In genomic region chr22:22520667-22521602, GRCh38 we compare ENCODE assay signal across 2 cellular contexts.
TF ChIP-seq lines count a peak whose summit lies in the region.

No MANE protein-coding gene starts in this region.

TF ChIP-seq in IMR-90, 13 proteins besides CTCF, POLR2A, EP300 and RAD21:
- TF ChIP-seq RCOR1 (IDR thresholded peaks at IDR 0.05; ENCODE audit: insufficient replicate concordance, low read length) (no peak), MAFK (IDR thresholded peaks at IDR 0.05; ENCODE audit: low read depth, low read length) (no peak), BHLHE40 (IDR thresholded peaks at IDR 0.05; ENCODE audit: low read depth, low read length) (no peak), RFX5 (IDR thresholded peaks at IDR 0.05; ENCODE audit: low read depth, low read length) (no peak), NFE2L2 (IDR thresholded peaks at IDR 0.05; ENCODE audit: low read depth, low read length) (no peak), CEBPB (IDR thresholded peaks at IDR 0.05; ENCODE audit: low read depth, low read length) (no peak), FOS (IDR thresholded peaks at IDR 0.05; ENCODE audit: low read depth, low read length) (no peak), MAZ (IDR thresholded peaks at IDR 0.05; ENCODE audit: borderline replicate concordance, low read depth, low read length) (no peak), CHD1 (IDR thresholded peaks at IDR 0.05; ENCODE audit: low read depth, low read length) (no peak), MXI1 (IDR thresholded peaks at IDR 0.05; ENCODE audit: borderline replicate concordance, low read depth, low read length) (no peak)
- TF ChIP-seq, protein P1, sequence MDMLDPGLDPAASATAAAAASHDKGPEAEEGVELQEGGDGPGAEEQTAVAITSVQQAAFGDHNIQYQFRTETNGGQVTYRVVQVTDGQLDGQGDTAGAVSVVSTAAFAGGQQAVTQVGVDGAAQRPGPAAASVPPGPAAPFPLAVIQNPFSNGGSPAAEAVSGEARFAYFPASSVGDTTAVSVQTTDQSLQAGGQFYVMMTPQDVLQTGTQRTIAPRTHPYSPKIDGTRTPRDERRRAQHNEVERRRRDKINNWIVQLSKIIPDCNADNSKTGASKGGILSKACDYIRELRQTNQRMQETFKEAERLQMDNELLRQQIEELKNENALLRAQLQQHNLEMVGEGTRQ (IDR thresholded peaks at IDR 0.05; ENCODE audit: low read depth, low read length): no peak
- TF ChIP-seq, protein P2, sequence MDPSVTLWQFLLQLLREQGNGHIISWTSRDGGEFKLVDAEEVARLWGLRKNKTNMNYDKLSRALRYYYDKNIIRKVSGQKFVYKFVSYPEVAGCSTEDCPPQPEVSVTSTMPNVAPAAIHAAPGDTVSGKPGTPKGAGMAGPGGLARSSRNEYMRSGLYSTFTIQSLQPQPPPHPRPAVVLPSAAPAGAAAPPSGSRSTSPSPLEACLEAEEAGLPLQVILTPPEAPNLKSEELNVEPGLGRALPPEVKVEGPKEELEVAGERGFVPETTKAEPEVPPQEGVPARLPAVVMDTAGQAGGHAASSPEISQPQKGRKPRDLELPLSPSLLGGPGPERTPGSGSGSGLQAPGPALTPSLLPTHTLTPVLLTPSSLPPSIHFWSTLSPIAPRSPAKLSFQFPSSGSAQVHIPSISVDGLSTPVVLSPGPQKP (IDR thresholded peaks at IDR 0.05; ENCODE audit: borderline replicate concordance, low read depth, low read length): no peak

TF ChIP-seq in K562, 482 proteins besides CTCF, POLR2A, EP300 and RAD21 (continues in another document):
- TF ChIP-seq, protein P3, sequence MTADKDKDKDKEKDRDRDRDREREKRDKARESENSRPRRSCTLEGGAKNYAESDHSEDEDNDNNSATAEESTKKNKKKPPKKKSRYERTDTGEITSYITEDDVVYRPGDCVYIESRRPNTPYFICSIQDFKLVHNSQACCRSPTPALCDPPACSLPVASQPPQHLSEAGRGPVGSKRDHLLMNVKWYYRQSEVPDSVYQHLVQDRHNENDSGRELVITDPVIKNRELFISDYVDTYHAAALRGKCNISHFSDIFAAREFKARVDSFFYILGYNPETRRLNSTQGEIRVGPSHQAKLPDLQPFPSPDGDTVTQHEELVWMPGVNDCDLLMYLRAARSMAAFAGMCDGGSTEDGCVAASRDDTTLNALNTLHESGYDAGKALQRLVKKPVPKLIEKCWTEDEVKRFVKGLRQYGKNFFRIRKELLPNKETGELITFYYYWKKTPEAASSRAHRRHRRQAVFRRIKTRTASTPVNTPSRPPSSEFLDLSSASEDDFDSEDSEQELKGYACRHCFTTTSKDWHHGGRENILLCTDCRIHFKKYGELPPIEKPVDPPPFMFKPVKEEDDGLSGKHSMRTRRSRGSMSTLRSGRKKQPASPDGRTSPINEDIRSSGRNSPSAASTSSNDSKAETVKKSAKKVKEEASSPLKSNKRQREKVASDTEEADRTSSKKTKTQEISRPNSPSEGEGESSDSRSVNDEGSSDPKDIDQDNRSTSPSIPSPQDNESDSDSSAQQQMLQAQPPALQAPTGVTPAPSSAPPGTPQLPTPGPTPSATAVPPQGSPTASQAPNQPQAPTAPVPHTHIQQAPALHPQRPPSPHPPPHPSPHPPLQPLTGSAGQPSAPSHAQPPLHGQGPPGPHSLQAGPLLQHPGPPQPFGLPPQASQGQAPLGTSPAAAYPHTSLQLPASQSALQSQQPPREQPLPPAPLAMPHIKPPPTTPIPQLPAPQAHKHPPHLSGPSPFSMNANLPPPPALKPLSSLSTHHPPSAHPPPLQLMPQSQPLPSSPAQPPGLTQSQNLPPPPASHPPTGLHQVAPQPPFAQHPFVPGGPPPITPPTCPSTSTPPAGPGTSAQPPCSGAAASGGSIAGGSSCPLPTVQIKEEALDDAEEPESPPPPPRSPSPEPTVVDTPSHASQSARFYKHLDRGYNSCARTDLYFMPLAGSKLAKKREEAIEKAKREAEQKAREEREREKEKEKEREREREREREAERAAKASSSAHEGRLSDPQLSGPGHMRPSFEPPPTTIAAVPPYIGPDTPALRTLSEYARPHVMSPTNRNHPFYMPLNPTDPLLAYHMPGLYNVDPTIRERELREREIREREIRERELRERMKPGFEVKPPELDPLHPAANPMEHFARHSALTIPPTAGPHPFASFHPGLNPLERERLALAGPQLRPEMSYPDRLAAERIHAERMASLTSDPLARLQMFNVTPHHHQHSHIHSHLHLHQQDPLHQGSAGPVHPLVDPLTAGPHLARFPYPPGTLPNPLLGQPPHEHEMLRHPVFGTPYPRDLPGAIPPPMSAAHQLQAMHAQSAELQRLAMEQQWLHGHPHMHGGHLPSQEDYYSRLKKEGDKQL (CRISPR knock-in tag; IDR thresholded peaks at IDR 0.05; ENCODE audit: borderline replicate concordance): peak; percentile 77; the same call in 1 of the 2 replicates
- TF ChIP-seq SNIP1 (IDR thresholded peaks at IDR 0.05; ENCODE audit: low read depth) (no peak), LCOR (CRISPR knock-in tag; IDR thresholded peaks at IDR 0.05) (peak; percentile 63; the same call in 1 of the 2 replicates), C11orf30 (IDR thresholded peaks at IDR 0.05; ENCODE audit: low read depth) (no peak), IRF2 (CRISPR knock-in tag; IDR thresholded peaks at IDR 0.05) (no peak), PHF21A (IDR thresholded peaks at IDR 0.05; ENCODE audit: borderline replicate concordance, low read depth) (no peak), EHMT2 (IDR thresholded peaks at IDR 0.05) (no peak), IFI16 (CRISPR knock-in tag; IDR thresholded peaks at IDR 0.05) (no peak), HINFP (tag; conservative IDR thresholded peaks at IDR 0.05; ENCODE audit: low read depth) (no peak), AFF1 (IDR thresholded peaks at IDR 0.05; ENCODE audit: low read depth in 1 of 2, partially characterized antibody in 2 of 2) (no peak)
- TF ChIP-seq, protein P4, sequence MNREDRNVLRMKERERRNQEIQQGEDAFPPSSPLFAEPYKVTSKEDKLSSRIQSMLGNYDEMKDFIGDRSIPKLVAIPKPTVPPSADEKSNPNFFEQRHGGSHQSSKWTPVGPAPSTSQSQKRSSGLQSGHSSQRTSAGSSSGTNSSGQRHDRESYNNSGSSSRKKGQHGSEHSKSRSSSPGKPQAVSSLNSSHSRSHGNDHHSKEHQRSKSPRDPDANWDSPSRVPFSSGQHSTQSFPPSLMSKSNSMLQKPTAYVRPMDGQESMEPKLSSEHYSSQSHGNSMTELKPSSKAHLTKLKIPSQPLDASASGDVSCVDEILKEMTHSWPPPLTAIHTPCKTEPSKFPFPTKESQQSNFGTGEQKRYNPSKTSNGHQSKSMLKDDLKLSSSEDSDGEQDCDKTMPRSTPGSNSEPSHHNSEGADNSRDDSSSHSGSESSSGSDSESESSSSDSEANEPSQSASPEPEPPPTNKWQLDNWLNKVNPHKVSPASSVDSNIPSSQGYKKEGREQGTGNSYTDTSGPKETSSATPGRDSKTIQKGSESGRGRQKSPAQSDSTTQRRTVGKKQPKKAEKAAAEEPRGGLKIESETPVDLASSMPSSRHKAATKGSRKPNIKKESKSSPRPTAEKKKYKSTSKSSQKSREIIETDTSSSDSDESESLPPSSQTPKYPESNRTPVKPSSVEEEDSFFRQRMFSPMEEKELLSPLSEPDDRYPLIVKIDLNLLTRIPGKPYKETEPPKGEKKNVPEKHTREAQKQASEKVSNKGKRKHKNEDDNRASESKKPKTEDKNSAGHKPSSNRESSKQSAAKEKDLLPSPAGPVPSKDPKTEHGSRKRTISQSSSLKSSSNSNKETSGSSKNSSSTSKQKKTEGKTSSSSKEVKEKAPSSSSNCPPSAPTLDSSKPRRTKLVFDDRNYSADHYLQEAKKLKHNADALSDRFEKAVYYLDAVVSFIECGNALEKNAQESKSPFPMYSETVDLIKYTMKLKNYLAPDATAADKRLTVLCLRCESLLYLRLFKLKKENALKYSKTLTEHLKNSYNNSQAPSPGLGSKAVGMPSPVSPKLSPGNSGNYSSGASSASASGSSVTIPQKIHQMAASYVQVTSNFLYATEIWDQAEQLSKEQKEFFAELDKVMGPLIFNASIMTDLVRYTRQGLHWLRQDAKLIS (CRISPR knock-in tag; IDR thresholded peaks at IDR 0.05): peak; percentile 83; the same call in 1 of the 2 replicates
- TF ChIP-seq, protein P5, sequence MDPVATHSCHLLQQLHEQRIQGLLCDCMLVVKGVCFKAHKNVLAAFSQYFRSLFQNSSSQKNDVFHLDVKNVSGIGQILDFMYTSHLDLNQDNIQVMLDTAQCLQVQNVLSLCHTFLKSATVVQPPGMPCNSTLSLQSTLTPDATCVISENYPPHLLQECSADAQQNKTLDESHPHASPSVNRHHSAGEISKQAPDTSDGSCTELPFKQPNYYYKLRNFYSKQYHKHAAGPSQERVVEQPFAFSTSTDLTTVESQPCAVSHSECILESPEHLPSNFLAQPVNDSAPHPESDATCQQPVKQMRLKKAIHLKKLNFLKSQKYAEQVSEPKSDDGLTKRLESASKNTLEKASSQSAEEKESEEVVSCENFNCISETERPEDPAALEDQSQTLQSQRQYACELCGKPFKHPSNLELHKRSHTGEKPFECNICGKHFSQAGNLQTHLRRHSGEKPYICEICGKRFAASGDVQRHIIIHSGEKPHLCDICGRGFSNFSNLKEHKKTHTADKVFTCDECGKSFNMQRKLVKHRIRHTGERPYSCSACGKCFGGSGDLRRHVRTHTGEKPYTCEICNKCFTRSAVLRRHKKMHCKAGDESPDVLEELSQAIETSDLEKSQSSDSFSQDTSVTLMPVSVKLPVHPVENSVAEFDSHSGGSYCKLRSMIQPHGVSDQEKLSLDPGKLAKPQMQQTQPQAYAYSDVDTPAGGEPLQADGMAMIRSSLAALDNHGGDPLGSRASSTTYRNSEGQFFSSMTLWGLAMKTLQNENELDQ (CRISPR knock-in tag; IDR thresholded peaks at IDR 0.05; ENCODE audit: borderline replicate concordance): peak; percentile 60; the same call in 1 of the 2 replicates
- TF ChIP-seq, protein P6, sequence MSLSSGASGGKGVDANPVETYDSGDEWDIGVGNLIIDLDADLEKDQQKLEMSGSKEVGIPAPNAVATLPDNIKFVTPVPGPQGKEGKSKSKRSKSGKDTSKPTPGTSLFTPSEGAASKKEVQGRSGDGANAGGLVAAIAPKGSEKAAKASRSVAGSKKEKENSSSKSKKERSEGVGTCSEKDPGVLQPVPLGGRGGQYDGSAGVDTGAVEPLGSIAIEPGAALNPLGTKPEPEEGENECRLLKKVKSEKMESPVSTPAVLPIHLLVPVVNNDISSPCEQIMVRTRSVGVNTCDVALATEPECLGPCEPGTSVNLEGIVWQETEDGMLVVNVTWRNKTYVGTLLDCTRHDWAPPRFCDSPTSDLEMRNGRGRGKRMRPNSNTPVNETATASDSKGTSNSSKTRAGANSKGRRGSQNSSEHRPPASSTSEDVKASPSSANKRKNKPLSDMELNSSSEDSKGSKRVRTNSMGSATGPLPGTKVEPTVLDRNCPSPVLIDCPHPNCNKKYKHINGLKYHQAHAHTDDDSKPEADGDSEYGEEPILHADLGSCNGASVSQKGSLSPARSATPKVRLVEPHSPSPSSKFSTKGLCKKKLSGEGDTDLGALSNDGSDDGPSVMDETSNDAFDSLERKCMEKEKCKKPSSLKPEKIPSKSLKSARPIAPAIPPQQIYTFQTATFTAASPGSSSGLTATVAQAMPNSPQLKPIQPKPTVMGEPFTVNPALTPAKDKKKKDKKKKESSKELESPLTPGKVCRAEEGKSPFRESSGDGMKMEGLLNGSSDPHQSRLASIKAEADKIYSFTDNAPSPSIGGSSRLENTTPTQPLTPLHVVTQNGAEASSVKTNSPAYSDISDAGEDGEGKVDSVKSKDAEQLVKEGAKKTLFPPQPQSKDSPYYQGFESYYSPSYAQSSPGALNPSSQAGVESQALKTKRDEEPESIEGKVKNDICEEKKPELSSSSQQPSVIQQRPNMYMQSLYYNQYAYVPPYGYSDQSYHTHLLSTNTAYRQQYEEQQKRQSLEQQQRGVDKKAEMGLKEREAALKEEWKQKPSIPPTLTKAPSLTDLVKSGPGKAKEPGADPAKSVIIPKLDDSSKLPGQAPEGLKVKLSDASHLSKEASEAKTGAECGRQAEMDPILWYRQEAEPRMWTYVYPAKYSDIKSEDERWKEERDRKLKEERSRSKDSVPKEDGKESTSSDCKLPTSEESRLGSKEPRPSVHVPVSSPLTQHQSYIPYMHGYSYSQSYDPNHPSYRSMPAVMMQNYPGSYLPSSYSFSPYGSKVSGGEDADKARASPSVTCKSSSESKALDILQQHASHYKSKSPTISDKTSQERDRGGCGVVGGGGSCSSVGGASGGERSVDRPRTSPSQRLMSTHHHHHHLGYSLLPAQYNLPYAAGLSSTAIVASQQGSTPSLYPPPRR (CRISPR knock-in tag; IDR thresholded peaks at IDR 0.05; ENCODE audit: borderline replicate concordance): peak; percentile 89
- TF ChIP-seq, protein P7, sequence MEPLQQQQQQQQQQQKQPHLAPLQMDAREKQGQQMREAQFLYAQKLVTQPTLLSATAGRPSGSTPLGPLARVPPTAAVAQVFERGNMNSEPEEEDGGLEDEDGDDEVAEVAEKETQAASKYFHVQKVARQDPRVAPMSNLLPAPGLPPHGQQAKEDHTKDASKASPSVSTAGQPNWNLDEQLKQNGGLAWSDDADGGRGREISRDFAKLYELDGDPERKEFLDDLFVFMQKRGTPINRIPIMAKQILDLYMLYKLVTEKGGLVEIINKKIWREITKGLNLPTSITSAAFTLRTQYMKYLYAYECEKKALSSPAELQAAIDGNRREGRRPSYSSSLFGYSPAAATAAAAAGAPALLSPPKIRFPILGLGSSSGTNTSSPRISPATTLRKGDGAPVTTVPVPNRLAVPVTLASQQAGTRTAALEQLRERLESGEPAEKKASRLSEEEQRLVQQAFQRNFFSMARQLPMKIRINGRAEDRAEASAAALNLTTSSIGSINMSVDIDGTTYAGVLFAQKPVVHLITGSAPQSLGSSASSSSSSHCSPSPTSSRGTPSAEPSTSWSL (CRISPR knock-in tag; IDR thresholded peaks at IDR 0.05; ENCODE audit: borderline replicate concordance): no peak
